8 cellular contexts compared by ENCODE assay signal in genomic region chr20:64077876-64078551, GRCh38. TPM values are rescaled to one million over a fixed set of nuclear protein-coding genes. Genes with fewer than 3 reads are reported as not detected.
DNase-seq lines count a peak whose midpoint lies in the region; ATAC-seq and TF ChIP-seq lines count a peak whose summit lies in the region.

No MANE protein-coding gene starts in this region.

- H3K27me3 ChIP-seq in RWPE2 (ENCODE audit: insufficient read depth, poor library complexity, severe bottlenecking) (peaks cover under 1% of the 10 kb centered on the region), neutrophil (no peaks in the 10 kb centered on the region)

- no peaks in the 10 kb centered on the region for H3K9me3 ChIP-seq in RWPE2 (ENCODE audit: severe bottlenecking)
- peaks cover 5% of the 10 kb centered on the region for H3K9me3 ChIP-seq in neutrophil

- H3K4me3 ChIP-seq in RWPE2 (ENCODE audit: severe bottlenecking): peak overlapping the region; percentile 85
- peak overlapping the region; percentile 63 for H3K4me3 ChIP-seq in astrocyte of the spinal cord (ENCODE audit: low read depth, low read length)
- peak overlapping the region; percentile 99 to 100 for H3K4me3 ChIP-seq in neutrophil (ENCODE audit: low read depth in 1 of 2, low read length in 1 of 2)

- DNase-seq in RWPE2 (ENCODE audit: low spot score) (no peak), astrocyte of the spinal cord (ENCODE audit: low read depth, low spot score) (no peak), SK-N-DZ (ENCODE audit: low spot score) (no peak)

- no peak overlapping the region for H3K27ac ChIP-seq in RWPE2 (ENCODE audit: poor library complexity, severe bottlenecking)
- H3K27ac ChIP-seq in neutrophil: peak overlapping the region; percentile 99

- TF ChIP-seq CTCF in RWPE2 (IDR thresholded peaks at IDR 0.05; ENCODE audit: poor library complexity, severe bottlenecking) (no peak), astrocyte of the spinal cord (IDR thresholded peaks at IDR 0.05; ENCODE audit: low read depth, low read length) (no peak), neutrophil (IDR thresholded peaks at IDR 0.05) (no peak)

- H3K4me1 ChIP-seq in RWPE2 (ENCODE audit: insufficient read depth, poor library complexity, severe bottlenecking) (peaks cover 10% of the 10 kb centered on the region), neutrophil (ENCODE audit: control insufficient read depth in 1 of 2, insufficient read depth in 1 of 2, low read depth in 1 of 2, low read length in 1 of 2) (peaks cover 68 to 74% of the 10 kb centered on the region in 2 experiments)

- ATAC-seq in GM18907 (IDR thresholded peaks at IDR 0.05; ENCODE audit: unreplicated experiment) (peak; percentile 28), RWPE2 (ENCODE audit: low read depth) (no peak), GM19351 (IDR thresholded peaks at IDR 0.05; ENCODE audit: unreplicated experiment) (no peak), GM18867 (IDR thresholded peaks at IDR 0.05; ENCODE audit: unreplicated experiment) (no peak), HG03196 (IDR thresholded peaks at IDR 0.05; ENCODE audit: unreplicated experiment) (no peak)

- no peaks in the 10 kb centered on the region for H3K36me3 ChIP-seq in RWPE2 (ENCODE audit: low read depth)
- H3K36me3 ChIP-seq in neutrophil: peaks cover 42% of the 10 kb centered on the region

- in situ Hi-C loops in astrocyte of the spinal cord (cut with HindIII; ENCODE audit: low sequenced_read_pairs): no loop called here

RNA-seq across cellular contexts. Expression of gene RGS19, which starts 1.3 kb away (rescaled TPM):
- 30.3 and 30.4 TPM in 2 replicates for polyA plus RNA-seq in SK-N-DZ (2014; cell fraction: cytosol; rRNA removed)
- polyA plus RNA-seq in SK-N-DZ (2014; cell fraction: nucleus; rRNA removed): 28.4 and 31.8 TPM in 2 replicates

RNA-seq across cellular contexts. Expression of gene OPRL1, which starts 1.9 kb away (rescaled TPM):
- polyA plus RNA-seq in SK-N-DZ (2014; cell fraction: cytosol; rRNA removed): 14.7 and 15.5 TPM in 2 replicates
- 7.1 and 11.7 TPM in 2 replicates for polyA plus RNA-seq in SK-N-DZ (2014; cell fraction: nucleus; rRNA removed)

RNA-seq across cellular contexts. Expression of gene LKAAEAR1, which starts 6.2 kb away (rescaled TPM):
- not detected in 2 replicates for polyA plus RNA-seq in SK-N-DZ (2014; cell fraction: cytosol; rRNA removed)
- not detected in 2 replicates for polyA plus RNA-seq in SK-N-DZ (2014; cell fraction: nucleus; rRNA removed)

RNA-seq across cellular contexts. Expression of gene TCEA2, which starts 15.0 kb away (rescaled TPM):
- 33.1 and 37.2 TPM in 2 replicates for polyA plus RNA-seq in SK-N-DZ (2014; cell fraction: cytosol; rRNA removed)
- polyA plus RNA-seq in SK-N-DZ (2014; cell fraction: nucleus; rRNA removed): 164 and 170 TPM in 2 replicates

RNA-seq across cellular contexts. Expression of gene SOX18, which starts 28.6 kb away (rescaled TPM):
- not detected in 2 replicates for polyA plus RNA-seq in SK-N-DZ (2014; cell fraction: cytosol; rRNA removed)
- not detected in 2 replicates for polyA plus RNA-seq in SK-N-DZ (2014; cell fraction: nucleus; rRNA removed)
